9 cellular contexts compared by ENCODE assay signal in genomic region chr4:52588771-52589591, GRCh38.
A peak's percentile ranks its signal among the peaks of the same experiment; 100 is the strongest.
DNase-seq lines count a peak whose midpoint lies in the region; ATAC-seq, FAIRE-seq and TF ChIP-seq lines count a peak whose summit lies in the region.
"Had no signal": no experiment of that assay in that cellular context is flagged by ENCODE, and none has a peak within 500 bp of the region (broad histone marks: within the 10 kb centered on the region; RNA-seq: fewer than 3 reads in every experiment).

No MANE protein-coding gene starts in this region.

- peaks cover 3% of the 10 kb centered on the region for H3K4me1 ChIP-seq in fibroblast of lung (ENCODE audit: control insufficient read depth, extremely low read depth, insufficient read depth, low read length)

- H3K27ac ChIP-seq in fibroblast of lung (ENCODE audit: insufficient read depth, low read length) = no peak overlapping the region

- peak; percentile 67 for ATAC-seq in activated CD8-positive, alpha-beta T cell treated with anti-CD3 and anti-CD28 coated beads, Interleukin-2, amount 10 ng/mL, durations not matched to agents 7 days and 5 days
- ATAC-seq in HG02884 (IDR thresholded peaks at IDR 0.05; ENCODE audit: unreplicated experiment) = no peak

- intact Hi-C loops in Calu3 (cut with micrococcal nuclease; ENCODE audit: unreplicated experiment) = loop anchor here (2.0 kb wide), 1 partner anchor 394 kb away; no protein-coding TSS in a partner anchor

- no peak overlapping the region for H3K9ac ChIP-seq in fibroblast of lung (ENCODE audit: insufficient read depth, low read length)

- H3K9me3 ChIP-seq in fibroblast of lung (ENCODE audit: control insufficient read depth, insufficient read depth, low read depth, low read length) = no peaks in the 10 kb centered on the region

- H3K4me2 ChIP-seq in fibroblast of lung (ENCODE audit: extremely low read depth, insufficient read depth, low read length) = peak overlapping the region; percentile 4

- FAIRE-seq in frontal cortex (lab: Jason Lieb, UNC) = no peak

- H3K4me3 ChIP-seq in fibroblast of lung (replicated peaks in 1 of 4; ENCODE audit: control extremely low read depth in 1 of 4, insufficient read depth in 1 of 4, low read depth in 3 of 4, low read length in 4 of 4) = no peak overlapping the region

- in situ Hi-C loops in KBM-7 (cut with MboI; ENCODE audit: low pct_unique_long_range_greater_than_20kb, low sequenced_read_pairs) = no loop called here

- peaks cover 17% of the 10 kb centered on the region for H3K4me1 Mint-ChIP-seq in activated CD8-positive, alpha-beta T cell treated with anti-CD3 and anti-CD28 coated beads, Interleukin-2, amount 10 ng/mL, durations not matched to agents 7 days and 5 days (ENCODE audit: low read depth)
- H3K4me1 Mint-ChIP-seq in Calu3 (ENCODE audit: low read depth, unreplicated experiment) = no peaks in the 10 kb centered on the region

- H3K36me3 Mint-ChIP-seq in activated CD8-positive, alpha-beta T cell treated with anti-CD3 and anti-CD28 coated beads, Interleukin-2, amount 10 ng/mL, durations not matched to agents 7 days and 5 days (ENCODE audit: low read depth) = no peaks in the 10 kb centered on the region
- H3K36me3 Mint-ChIP-seq in Calu3 (ENCODE audit: insufficient read depth, unreplicated experiment) = no peaks in the 10 kb centered on the region

- TF ChIP-seq CTCF in fibroblast of lung (conservative IDR thresholded peaks at IDR 0.05 in 1 of 2, IDR thresholded peaks at IDR 0.05 in 1 of 2; ENCODE audit: low read depth in 1 of 2, low read length in 2 of 2) = no peak
- no peak for TF ChIP-seq CTCF in Calu3 (IDR thresholded peaks at IDR 0.05; ENCODE audit: unreplicated experiment)

- no peaks in the 10 kb centered on the region for H3K36me3 ChIP-seq in fibroblast of lung (ENCODE audit: control insufficient read depth, insufficient read depth, low read length)

- POLR2A ChIA-PET in activated CD8-positive, alpha-beta T cell treated with anti-CD3 and anti-CD28 coated beads, Interleukin-2, amount 10 ng/mL, durations not matched to agents 7 days and 5 days (lab: Charles Lee) = interaction anchor here (0.8 kb wide), 1 partner anchor 11 kb away, joined by 3 read pairs; no protein-coding TSS in a partner anchor

- no TSS peak for BruUV-seq in Calu3 (replicated peaks; lab: Mats Ljungman, UMichigan)

- H3K79me2 ChIP-seq in fibroblast of lung (ENCODE audit: control insufficient read depth, insufficient read depth, low read length) = no peaks in the 10 kb centered on the region

- CTCF ChIA-PET in activated CD8-positive, alpha-beta T cell treated with anti-CD3 and anti-CD28 coated beads, Interleukin-2, amount 10 ng/mL, durations not matched to agents 7 days and 5 days (lab: Charles Lee) = interaction anchor here (1.0 to 1.3 kb wide), 2 partner anchors 8 to 23 kb away, joined by 3 read pairs; no protein-coding TSS in a partner anchor
- CTCF ChIA-PET in Calu3 (lab: Charles Lee) = interaction anchor here (1.0 to 1.4 kb wide), 3 partner anchors 20 to 394 kb away, joined by 3 to 13 read pairs (median 5); no protein-coding TSS in a partner anchor

- no peaks in the 10 kb centered on the region for H4K20me1 ChIP-seq in fibroblast of lung (ENCODE audit: control insufficient read depth, extremely low read depth, insufficient read depth, low read length)

- H2AFZ ChIP-seq in fibroblast of lung (ENCODE audit: low read length) = no peak overlapping the region

- DNase-seq in KBM-7 (peak; percentile 76), fibroblast of lung (ENCODE audit: low read depth in 2 of 2) (peak; percentile 76 to 97), smooth muscle cell of the brain vasculature (ENCODE audit: low read depth, low spot score) (peak; percentile 83), pons (ENCODE audit: low spot score) (no peak), Calu3 (no peak), frontal cortex (ENCODE audit: low spot score in 2 of 2) (no peak)
- DNase-seq in activated CD8-positive, alpha-beta T cell treated with anti-CD3 and anti-CD28 coated beads, Interleukin-2, amount 10 ng/mL, durations not matched to agents 7 days and 5 days = peak; percentile 24
- DNase-seq: activated CD4-positive, CD25-positive, alpha-beta regulatory T cell had no signal

- no peaks in the 10 kb centered on the region for H3K9me3 Mint-ChIP-seq in activated CD8-positive, alpha-beta T cell treated with anti-CD3 and anti-CD28 coated beads, Interleukin-2, amount 10 ng/mL, durations not matched to agents 7 days and 5 days (ENCODE audit: insufficient read depth)
- no peaks in the 10 kb centered on the region for H3K9me3 Mint-ChIP-seq in Calu3 (ENCODE audit: low read depth, unreplicated experiment)

- H3K27ac Mint-ChIP-seq in activated CD8-positive, alpha-beta T cell treated with anti-CD3 and anti-CD28 coated beads, Interleukin-2, amount 10 ng/mL, durations not matched to agents 7 days and 5 days = peak overlapping the region; percentile 43
- no peak overlapping the region for H3K27ac Mint-ChIP-seq in Calu3 (ENCODE audit: unreplicated experiment)

- no peak overlapping the region for H3K4me3 Mint-ChIP-seq in activated CD8-positive, alpha-beta T cell treated with anti-CD3 and anti-CD28 coated beads, Interleukin-2, amount 10 ng/mL, durations not matched to agents 7 days and 5 days
- no peak overlapping the region for H3K4me3 Mint-ChIP-seq in Calu3 (ENCODE audit: low read depth, unreplicated experiment)

- H3K27me3 Mint-ChIP-seq in activated CD8-positive, alpha-beta T cell treated with anti-CD3 and anti-CD28 coated beads, Interleukin-2, amount 10 ng/mL, durations not matched to agents 7 days and 5 days (ENCODE audit: low read depth) = peaks cover 9% of the 10 kb centered on the region
- H3K27me3 Mint-ChIP-seq in Calu3 (ENCODE audit: unreplicated experiment) = no peaks in the 10 kb centered on the region

- H3K27me3 ChIP-seq in fibroblast of lung (ENCODE audit: control insufficient read depth, insufficient read depth, low read length) = no peaks in the 10 kb centered on the region

Comparison
In these comparisons a context has a peak if more than half of its experiments do, and no peak if none do; other contexts are left out.
1. DNase-seq: peak in KBM-7 (single experiment), activated CD8-positive, alpha-beta T cell treated with anti-CD3 and anti-CD28 coated beads, Interleukin-2, amount 10 ng/mL, durations not matched to agents 7 days and 5 days (single experiment), fibroblast of lung (2 of 2) and smooth muscle cell of the brain vasculature (single experiment); none in pons (single experiment), Calu3 (single experiment) and frontal cortex (0 of 2).